In genomic region chr6:142478117-142478516, GRCh38 we compare ENCODE assay signal across 8 cellular contexts.
DNase-seq lines count a peak whose midpoint lies in the region; ATAC-seq lines count a peak whose summit lies in the region.

No MANE protein-coding gene starts in this region.

- DNase-seq in AML-193 (lab: John Stamatoyannopoulos, UW) (peak; percentile 74 to 80), H4 (ENCODE audit: low spot score) (peak; percentile 59), NOMO-1 treated with DMSO at 0.1 percent for 48 hours (lab: John Stamatoyannopoulos, UW; ENCODE audit: unreplicated experiment) (peak; percentile 55), fibroblast of gingiva (ENCODE audit: low read depth) (peak; percentile 20), retina (no peak), DMS153 treated with DMSO at 0.1 percent for 48 hours (lab: John Stamatoyannopoulos, UW; ENCODE audit: unreplicated experiment) (no peak)

- ATAC-seq in GM18517 (IDR thresholded peaks at IDR 0.05; ENCODE audit: unreplicated experiment), result no peak
- ATAC-seq in HG03045 (IDR thresholded peaks at IDR 0.05; ENCODE audit: unreplicated experiment), result no peak

Comparison
In these comparisons a context has a peak if more than half of its experiments do, and no peak if none do; other contexts are left out.
1. DNase-seq: peak in AML-193 (2 of 2), H4 (single experiment), NOMO-1 treated with DMSO at 0.1 percent for 48 hours (single experiment) and fibroblast of gingiva (single experiment); none in retina (single experiment) and DMS153 treated with DMSO at 0.1 percent for 48 hours (single experiment).